In genomic region chr2:148521181-148521580, GRCh38 we compare ENCODE assay signal across 1 cellular context.
TF ChIP-seq lines count a peak whose summit lies in the region.

No MANE protein-coding gene starts in this region.

TF ChIP-seq in HepG2, 621 proteins besides CTCF, POLR2A, EP300 and RAD21 (continued from another document):
- no peak for TF ChIP-seq ZNF142 (CRISPR knock-in tag; IDR thresholded peaks at IDR 0.05)
- TF ChIP-seq NFIC (IDR thresholded peaks at IDR 0.05; ENCODE audit: low read length) = no peak
- no peak for TF ChIP-seq ZBTB8A (CRISPR knock-in tag; IDR thresholded peaks at IDR 0.05; ENCODE audit: borderline replicate concordance, low read depth)
- no peak for TF ChIP-seq ZNF180 (CRISPR knock-in tag; IDR thresholded peaks at IDR 0.05; ENCODE audit: borderline replicate concordance, low read depth)
- no peak for TF ChIP-seq TIGD3 (CRISPR knock-in tag; IDR thresholded peaks at IDR 0.05; ENCODE audit: borderline replicate concordance)
TF ChIP-seq in HepG2: peak in this region for 0.
